17 cellular contexts compared by ENCODE assay signal in genomic region chr7:36966636-36967035, GRCh38.
"Had no signal": no experiment of that assay in that cellular context is flagged by ENCODE, and none has a peak within 500 bp of the region (broad histone marks: within the 10 kb centered on the region; RNA-seq: fewer than 3 reads in every experiment).

No MANE protein-coding gene starts in this region.

- H3K36me3 ChIP-seq: cardiac muscle cell, neural progenitor cell, thoracic aorta, vagina had no signal

- H3K4me3 ChIP-seq: body of pancreas, cardiac muscle cell, neural progenitor cell, spleen, thoracic aorta, vagina had no signal

- H3K27ac ChIP-seq: cardiac muscle cell, neural progenitor cell, thoracic aorta, vagina had no signal

- H3K4me1 ChIP-seq: vagina had no signal

- H3K9me3 ChIP-seq: body of pancreas, spleen, thoracic aorta, vagina had no signal

- ATAC-seq: activated naive CD8-positive, alpha-beta T cell treated with anti-CD3 and anti-CD28 coated beads, Interleukin-2, amount 50 U/mL, for 24 hours had no signal

- H3K27me3 ChIP-seq: body of pancreas, cardiac muscle cell, neural progenitor cell, spleen, vagina had no signal

- DNase-seq: activated CD4-positive, alpha-beta T cell treated with anti-CD3 and anti-CD28 coated beads for 4 hours; activated CD4-positive, alpha-beta T cell treated with anti-CD3 and anti-CD28 coated beads, Interleukin-2, amount 50 U/mL, for 48 hours; activated CD4-positive, CD25-positive, alpha-beta regulatory T cell; activated effector memory CD4-positive, alpha-beta T cell treated with anti-CD3 and anti-CD28 coated beads, Interleukin-2, amount 50 U/mL, for 16 hours; activated naive CD4-positive, alpha-beta T cell treated with anti-CD3 and anti-CD28 coated beads, Interleukin-2, amount 50 U/mL, for 16 hours; activated naive CD8-positive, alpha-beta T cell treated with anti-CD3 and anti-CD28 coated beads, Interleukin-2, amount 50 U/mL, for 24 hours; activated T-cell treated with anti-CD3 and anti-CD28 coated beads for 4 hours; effector CD4-positive, alpha-beta T cell; spleen; stimulated activated CD4-positive, alpha-beta T cell treated with anti-CD3 and anti-CD28 coated beads, Interleukin-4, amount 100 ng/mL, for 1 hour; stimulated activated naive CD4-positive, alpha-beta T cell; T-helper 1 cell had no signal
